Comparison of ENCODE assay signal across 16 cellular contexts in the genomic region with DNA sequence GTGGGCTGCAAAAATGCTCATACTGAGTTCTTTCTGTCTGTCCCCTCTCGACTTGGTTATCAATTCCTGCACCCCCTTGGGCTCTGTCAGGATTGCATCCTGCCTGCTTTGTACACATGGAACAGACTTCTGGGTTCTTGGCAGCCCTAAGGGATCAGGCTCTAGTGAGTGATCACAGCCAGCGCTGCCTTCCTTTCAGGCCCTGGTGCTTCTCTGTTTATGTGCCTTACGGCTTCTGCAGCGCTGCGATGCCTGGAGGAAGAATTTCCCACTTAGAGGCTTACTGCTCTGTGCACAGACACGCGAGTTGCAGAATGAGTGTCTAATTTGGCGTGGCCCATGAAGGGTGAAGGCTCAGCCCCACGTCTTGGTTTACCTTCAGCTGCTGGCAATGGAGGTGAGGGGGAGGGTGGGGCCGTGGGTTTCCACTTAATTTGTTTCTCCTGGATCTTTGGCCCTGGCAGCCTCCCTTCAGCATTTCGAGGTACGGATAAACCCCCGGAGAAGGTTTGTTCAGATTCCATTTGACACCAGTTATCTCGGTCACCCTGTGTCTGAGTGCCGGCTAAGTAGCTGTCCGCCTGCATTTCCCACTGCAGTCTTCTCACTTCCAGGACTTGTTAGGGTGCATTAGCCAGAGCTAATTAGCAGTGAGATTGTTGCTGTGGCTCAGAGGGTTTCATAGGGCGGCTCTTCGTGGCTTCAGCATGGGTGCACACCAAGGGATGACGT.
DNase-seq lines count a peak whose midpoint lies in the region; ATAC-seq and TF ChIP-seq lines count a peak whose summit lies in the region.
"Had no signal": no experiment of that assay in that cellular context is flagged by ENCODE, and none has a peak within 500 bp of the region (broad histone marks: within the 10 kb centered on the region; RNA-seq: fewer than 3 reads in every experiment).

No MANE protein-coding gene starts in this region.

- POLR2A ChIA-PET in HEK293T (lab: Yijun Ruan, JAX), result no interaction called here

- DNase-seq in T-helper 2 cell treated with Interferon-gamma antibody and Interleukin-4, amounts not matched to agents 5 μg/mL and 100 μg/mL, for 36 hours (ENCODE audit: low spot score), result no peak
- no peak for DNase-seq in T-helper 2 cell
- DNase-seq in endothelial cell (ENCODE audit: low spot score), result no peak
- no peak for DNase-seq in left ventricle myocardium superior
- peak; percentile 53 for DNase-seq in osteocyte (ENCODE audit: extremely low spot score, unreplicated experiment)
- no peak for DNase-seq in medulla oblongata (ENCODE audit: extremely low spot score)
- DNase-seq in HEK293T (ENCODE audit: extremely low spot score), result no peak
- DNase-seq in NCI-H2196 treated with DMSO at 0.1 percent for 48 hours (lab: John Stamatoyannopoulos, UW; ENCODE audit: unreplicated experiment), result no peak
- DNase-seq: Calu3; CD4-positive, alpha-beta memory T cell; DMS53; NCI-H187; NCI-H748 treated with DMSO at 0.1 percent for 48 hours; RPMI8226; SJCRH30 had no signal

- H3K4me3 Mint-ChIP-seq in T-helper 2 cell treated with Interferon-gamma antibody and Interleukin-4, amounts not matched to agents 5 μg/mL and 100 μg/mL, for 36 hours, result no peak overlapping the region
- H3K4me3 Mint-ChIP-seq in endothelial cell (ENCODE audit: unreplicated experiment) (no peak overlapping the region), osteocyte (ENCODE audit: unreplicated experiment) (no peak overlapping the region)
- H3K4me3 Mint-ChIP-seq: CD4-positive, alpha-beta memory T cell; IgD-negative memory B cell had no signal

- no peaks in the 10 kb centered on the region for H3K27me3 Mint-ChIP-seq in T-helper 2 cell treated with Interferon-gamma antibody and Interleukin-4, amounts not matched to agents 5 μg/mL and 100 μg/mL, for 36 hours (ENCODE audit: low read depth)
- H3K27me3 Mint-ChIP-seq in endothelial cell (ENCODE audit: unreplicated experiment) (peaks cover 12% of the 10 kb centered on the region), osteocyte (ENCODE audit: unreplicated experiment) (no peaks in the 10 kb centered on the region)

- intact Hi-C loops in left ventricle myocardium superior (cut with micrococcal nuclease), result no loop called here

- no peaks in the 10 kb centered on the region for H3K4me1 Mint-ChIP-seq in T-helper 2 cell treated with Interferon-gamma antibody and Interleukin-4, amounts not matched to agents 5 μg/mL and 100 μg/mL, for 36 hours (ENCODE audit: low read depth)
- H3K4me1 Mint-ChIP-seq in endothelial cell (ENCODE audit: unreplicated experiment) (peaks cover 9% of the 10 kb centered on the region), osteocyte (ENCODE audit: unreplicated experiment) (no peaks in the 10 kb centered on the region)
- H3K4me1 Mint-ChIP-seq: CD4-positive, alpha-beta memory T cell; IgD-negative memory B cell had no signal

- CTCF ChIA-PET in HEK293T (lab: Yijun Ruan, JAX), result no interaction called here

- H3K27ac Mint-ChIP-seq in T-helper 2 cell treated with Interferon-gamma antibody and Interleukin-4, amounts not matched to agents 5 μg/mL and 100 μg/mL, for 36 hours, result peak overlapping the region; percentile 70
- H3K27ac Mint-ChIP-seq in endothelial cell (ENCODE audit: unreplicated experiment), result peak overlapping the region; percentile 50
- H3K27ac Mint-ChIP-seq in osteocyte (ENCODE audit: unreplicated experiment), result no peak overlapping the region
- H3K27ac Mint-ChIP-seq: IgD-negative memory B cell had no signal

- no peaks in the 10 kb centered on the region for H3K36me3 Mint-ChIP-seq in T-helper 2 cell treated with Interferon-gamma antibody and Interleukin-4, amounts not matched to agents 5 μg/mL and 100 μg/mL, for 36 hours (ENCODE audit: low read depth)
- H3K36me3 Mint-ChIP-seq in endothelial cell (ENCODE audit: low read depth, unreplicated experiment), result peaks cover 10% of the 10 kb centered on the region
- H3K36me3 Mint-ChIP-seq in osteocyte (ENCODE audit: unreplicated experiment), result no peaks in the 10 kb centered on the region
- H3K36me3 Mint-ChIP-seq: CD4-positive, alpha-beta memory T cell; IgD-negative memory B cell had no signal

- H3K9me3 Mint-ChIP-seq in T-helper 2 cell treated with Interferon-gamma antibody and Interleukin-4, amounts not matched to agents 5 μg/mL and 100 μg/mL, for 36 hours, result no peaks in the 10 kb centered on the region
- H3K9me3 Mint-ChIP-seq in endothelial cell (ENCODE audit: unreplicated experiment), result no peaks in the 10 kb centered on the region
- no peaks in the 10 kb centered on the region for H3K9me3 Mint-ChIP-seq in osteocyte (ENCODE audit: unreplicated experiment)

- no peak for TF ChIP-seq CTCF in endothelial cell (IDR thresholded peaks at IDR 0.05; ENCODE audit: unreplicated experiment)
- TF ChIP-seq CTCF in osteocyte (IDR thresholded peaks at IDR 0.05), result no peak

- ATAC-seq in left ventricle myocardium superior, result peak; percentile 79

TF ChIP-seq in HEK293T, 16 proteins besides CTCF, POLR2A, EP300 and RAD21:
- TF ChIP-seq BHLHE40 (IDR thresholded peaks at IDR 0.05; ENCODE audit: borderline replicate concordance), result no peak
- no peak for TF ChIP-seq ARNT (IDR thresholded peaks at IDR 0.05)
- no peak for TF ChIP-seq FOXA1 (IDR thresholded peaks at IDR 0.05)
- no peak for TF ChIP-seq NFRKB (IDR thresholded peaks at IDR 0.05)
- TF ChIP-seq, protein P1, sequence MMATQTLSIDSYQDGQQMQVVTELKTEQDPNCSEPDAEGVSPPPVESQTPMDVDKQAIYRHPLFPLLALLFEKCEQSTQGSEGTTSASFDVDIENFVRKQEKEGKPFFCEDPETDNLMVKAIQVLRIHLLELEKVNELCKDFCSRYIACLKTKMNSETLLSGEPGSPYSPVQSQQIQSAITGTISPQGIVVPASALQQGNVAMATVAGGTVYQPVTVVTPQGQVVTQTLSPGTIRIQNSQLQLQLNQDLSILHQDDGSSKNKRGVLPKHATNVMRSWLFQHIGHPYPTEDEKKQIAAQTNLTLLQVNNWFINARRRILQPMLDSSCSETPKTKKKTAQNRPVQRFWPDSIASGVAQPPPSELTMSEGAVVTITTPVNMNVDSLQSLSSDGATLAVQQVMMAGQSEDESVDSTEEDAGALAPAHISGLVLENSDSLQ (IDR thresholded peaks at IDR 0.05), result no peak
